20 cellular contexts compared by ENCODE assay signal in the genomic region with DNA sequence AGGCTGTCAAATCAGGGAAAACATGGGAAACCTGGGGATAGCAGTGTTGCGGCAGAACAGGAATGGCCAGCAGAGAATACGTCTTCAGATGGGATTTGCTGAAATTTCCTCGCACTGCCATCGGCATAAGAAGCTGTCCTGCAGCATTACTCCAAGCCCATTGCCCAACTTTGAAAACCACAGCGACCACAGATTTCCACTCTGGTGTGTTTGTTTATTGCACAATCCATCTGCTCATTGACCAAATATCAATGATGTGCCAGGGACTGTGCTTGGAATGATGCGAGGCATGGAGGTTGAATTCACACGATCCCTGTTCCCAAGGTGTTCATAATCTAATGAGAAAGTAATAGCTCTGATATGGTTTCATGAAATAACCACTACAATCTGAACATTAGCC.
"Had no signal": no experiment of that assay in that cellular context is flagged by ENCODE, and none has a peak within 500 bp of the region (broad histone marks: within the 10 kb centered on the region; RNA-seq: fewer than 3 reads in every experiment).

No MANE protein-coding gene starts in this region.

- DNase-seq: activated CD4-positive, alpha-beta memory T cell treated with anti-CD3 and anti-CD28 coated beads for 36 hours; activated CD4-positive, alpha-beta T cell treated with anti-CD3 and anti-CD28 coated beads for 48 hours; activated effector memory CD4-positive, alpha-beta T cell treated with Interleukin-2 at 50 U/mL for 16 hours; activated naive CD4-positive, alpha-beta T cell treated with anti-CD3 and anti-CD28 coated beads for 36 hours; activated naive CD8-positive, alpha-beta T cell treated with anti-CD3 and anti-CD28 coated beads, Interleukin-2, amount 10 ng/mL, durations not matched to agents 7 days and 5 days; activated T-cell treated with anti-CD3 and anti-CD28 coated beads, Interleukin-2, amount 50 U/mL, for 72 hours; amniotic stem cell; colonic mucosa; dorsolateral prefrontal cortex; esophagus squamous epithelium; gastrocnemius medialis; hippocampal formation; kidney glomerular epithelial cell; left lung; naive thymus-derived CD4-positive, alpha-beta T cell; retina; sigmoid colon; stimulated activated CD4-positive, alpha-beta T cell treated with anti-CD3 and anti-CD28 coated beads, Interleukin-15, amount 100 ng/mL, for 24 hours; stimulated activated naive B cell treated with anti-CD40 and anti-IgM and Interleukin-4, amounts not matched to agents 10 μg/mL and 1 μg/mL and 100 μg/mL, for 72 hours; trophoblast cell had no signal

- ATAC-seq: activated T-cell treated with anti-CD3 and anti-CD28 coated beads, Interleukin-2, amount 50 U/mL, for 72 hours; gastrocnemius medialis; left lung; naive thymus-derived CD4-positive, alpha-beta T cell; stimulated activated naive B cell treated with anti-CD40 and anti-IgM and Interleukin-4, amounts not matched to agents 10 μg/mL and 1 μg/mL and 100 μg/mL, for 72 hours had no signal
